In genomic region chr4:40264995-40265909, GRCh38 we compare ENCODE assay signal across 8 cellular contexts.
DNase-seq lines count a peak whose midpoint lies in the region; ATAC-seq lines count a peak whose summit lies in the region.

No MANE protein-coding gene starts in this region.

- no peak overlapping the region for H3K4me3 ChIP-seq in neuronal stem cell (ENCODE audit: low read length in 2 of 2)

- no peak overlapping the region for H3K23ac ChIP-seq in neuronal stem cell (ENCODE audit: low read depth, low read length, poor library complexity)

- H3K36me3 ChIP-seq in neuronal stem cell (replicated peaks in 1 of 2; ENCODE audit: control insufficient read depth in 2 of 2, insufficient read depth in 2 of 2, low read length in 2 of 2), result no peaks in the 10 kb centered on the region

- H3K4me1 Mint-ChIP-seq in activated CD4-positive, alpha-beta T cell treated with anti-CD3 and anti-CD28 coated beads, Interleukin-2, amount 10 ng/mL, durations not matched to agents 7 days and 5 days, result peaks cover 47% of the 10 kb centered on the region
- peaks cover 39% of the 10 kb centered on the region for H3K4me1 Mint-ChIP-seq in activated naive CD8-positive, alpha-beta T cell treated with anti-CD3 and anti-CD28 coated beads, Interleukin-2, amount 10 ng/mL, durations not matched to agents 7 days and 5 days

- POLR2A ChIA-PET in activated CD4-positive, alpha-beta T cell treated with anti-CD3 and anti-CD28 coated beads, Interleukin-2, amount 10 ng/mL, durations not matched to agents 7 days and 5 days (lab: Charles Lee), result interaction anchor here (0.5 kb wide), 1 partner anchor 49 kb away, joined by 3 read pairs; no protein-coding TSS in a partner anchor
- POLR2A ChIA-PET in activated naive CD8-positive, alpha-beta T cell treated with anti-CD3 and anti-CD28 coated beads, Interleukin-2, amount 10 ng/mL, durations not matched to agents 7 days and 5 days (lab: Charles Lee), result interaction anchor here (0.6 to 2.1 kb wide), 9 partner anchors 9 to 168 kb away, joined by 3 to 8 read pairs (median 5); no protein-coding TSS in a partner anchor

- H2BK12ac ChIP-seq in neuronal stem cell (ENCODE audit: low read length), result no peak overlapping the region

- H3K9me3 Mint-ChIP-seq in activated CD4-positive, alpha-beta T cell treated with anti-CD3 and anti-CD28 coated beads, Interleukin-2, amount 10 ng/mL, durations not matched to agents 7 days and 5 days, result peaks cover 3% of the 10 kb centered on the region
- H3K9me3 Mint-ChIP-seq in activated naive CD8-positive, alpha-beta T cell treated with anti-CD3 and anti-CD28 coated beads, Interleukin-2, amount 10 ng/mL, durations not matched to agents 7 days and 5 days, result peaks cover 2% of the 10 kb centered on the region

- H3K18ac ChIP-seq in neuronal stem cell (ENCODE audit: low read length), result peak overlapping the region; percentile 86

- no peak overlapping the region for H3K9ac ChIP-seq in neuronal stem cell (ENCODE audit: low read depth, low read length, poor library complexity)

- H3K4ac ChIP-seq in neuronal stem cell (ENCODE audit: low read length), result no peak overlapping the region

- H3K14ac ChIP-seq in neuronal stem cell (ENCODE audit: low read length), result peak overlapping the region; percentile 49

- H3K4me1 ChIP-seq in neuronal stem cell (ENCODE audit: control insufficient read depth in 2 of 2, insufficient read depth in 1 of 2, low read depth in 1 of 2, low read length in 2 of 2), result peaks cover 16% of the 10 kb centered on the region in 2 donors

- H3K27ac Mint-ChIP-seq in activated CD4-positive, alpha-beta T cell treated with anti-CD3 and anti-CD28 coated beads, Interleukin-2, amount 10 ng/mL, durations not matched to agents 7 days and 5 days, result peak overlapping the region; percentile 90
- H3K27ac Mint-ChIP-seq in activated naive CD8-positive, alpha-beta T cell treated with anti-CD3 and anti-CD28 coated beads, Interleukin-2, amount 10 ng/mL, durations not matched to agents 7 days and 5 days, result peak overlapping the region; percentile 96

- peak overlapping the region; percentile 69 for H2BK15ac ChIP-seq in neuronal stem cell (ENCODE audit: low read length)

- no peak overlapping the region for H4K8ac ChIP-seq in neuronal stem cell (ENCODE audit: low read depth, low read length)

- no peaks in the 10 kb centered on the region for H3K9me3 ChIP-seq in neuronal stem cell (replicated peaks in 1 of 2; ENCODE audit: control insufficient read depth in 2 of 2, insufficient read depth in 1 of 2, low read depth in 1 of 2, low read length in 2 of 2)

- peaks cover 4% of the 10 kb centered on the region for H3K36me3 Mint-ChIP-seq in activated CD4-positive, alpha-beta T cell treated with anti-CD3 and anti-CD28 coated beads, Interleukin-2, amount 10 ng/mL, durations not matched to agents 7 days and 5 days (ENCODE audit: low read depth)
- H3K36me3 Mint-ChIP-seq in activated naive CD8-positive, alpha-beta T cell treated with anti-CD3 and anti-CD28 coated beads, Interleukin-2, amount 10 ng/mL, durations not matched to agents 7 days and 5 days, result no peaks in the 10 kb centered on the region

- ATAC-seq in activated naive CD8-positive, alpha-beta T cell treated with anti-CD3 and anti-CD28 coated beads, Interleukin-2, amount 10 ng/mL, durations not matched to agents 7 days and 5 days (ENCODE audit: low read depth), result peak; percentile 87
- no peak for ATAC-seq in GM18502 (IDR thresholded peaks at IDR 0.05; ENCODE audit: poor library complexity, unreplicated experiment)

- no peaks in the 10 kb centered on the region for H3K27me3 Mint-ChIP-seq in activated CD4-positive, alpha-beta T cell treated with anti-CD3 and anti-CD28 coated beads, Interleukin-2, amount 10 ng/mL, durations not matched to agents 7 days and 5 days
- H3K27me3 Mint-ChIP-seq in activated naive CD8-positive, alpha-beta T cell treated with anti-CD3 and anti-CD28 coated beads, Interleukin-2, amount 10 ng/mL, durations not matched to agents 7 days and 5 days, result no peaks in the 10 kb centered on the region

- CTCF ChIA-PET in activated CD4-positive, alpha-beta T cell treated with anti-CD3 and anti-CD28 coated beads, Interleukin-2, amount 10 ng/mL, durations not matched to agents 7 days and 5 days (lab: Charles Lee), result interaction anchor here (1.3 to 1.8 kb wide), 2 partner anchors 42 to 56 kb away, joined by 3 to 5 read pairs; no protein-coding TSS in a partner anchor

- H2BK5ac ChIP-seq in neuronal stem cell (ENCODE audit: low read length), result no peak overlapping the region

- DNase-seq in activated CD4-positive, alpha-beta T cell treated with anti-CD3 and anti-CD28 coated beads, Interleukin-2, amount 10 ng/mL, durations not matched to agents 7 days and 5 days, result peak; percentile 51
- no peak for DNase-seq in activated CD4-positive, alpha-beta T cell treated with anti-CD3 and anti-CD28 coated beads for 4 hours
- DNase-seq in NCI-H146 (lab: John Stamatoyannopoulos, UW), result peak; percentile 74
- peak; percentile 68 for DNase-seq in activated naive CD8-positive, alpha-beta T cell treated with anti-CD3 and anti-CD28 coated beads, Interleukin-2, amount 10 ng/mL, durations not matched to agents 7 days and 5 days
- no peak for DNase-seq in neuronal stem cell (ENCODE audit: low spot score)
- DNase-seq in kidney glomerular epithelial cell (lab: John Stamatoyannopoulos, UW), result no peak
- no peak for DNase-seq in NCI-H526 treated with DMSO at 0.1 percent for 48 hours (lab: John Stamatoyannopoulos, UW)

- H2AK5ac ChIP-seq in neuronal stem cell (ENCODE audit: low read depth, low read length), result peak overlapping the region; percentile 41

- peak overlapping the region; percentile 80 for H2AFZ ChIP-seq in neuronal stem cell (ENCODE audit: low read length)

- peak overlapping the region; percentile 66 for H3K27ac ChIP-seq in neuronal stem cell (replicated peaks; ENCODE audit: low read length)

- H3K4me3 Mint-ChIP-seq in activated CD4-positive, alpha-beta T cell treated with anti-CD3 and anti-CD28 coated beads, Interleukin-2, amount 10 ng/mL, durations not matched to agents 7 days and 5 days, result peak overlapping the region; percentile 48
- H3K4me3 Mint-ChIP-seq in activated naive CD8-positive, alpha-beta T cell treated with anti-CD3 and anti-CD28 coated beads, Interleukin-2, amount 10 ng/mL, durations not matched to agents 7 days and 5 days, result peak overlapping the region; percentile 85

- H4K91ac ChIP-seq in neuronal stem cell (ENCODE audit: low read depth, low read length, poor library complexity), result peak overlapping the region; percentile 75

- H3K4me2 ChIP-seq in neuronal stem cell (ENCODE audit: insufficient read depth, low read length, poor library complexity, severe bottlenecking), result no peak overlapping the region

- H3K27me3 ChIP-seq in neuronal stem cell (ENCODE audit: control insufficient read depth in 3 of 3, insufficient read depth in 3 of 3, low read depth in 1 of 3, low read length in 3 of 3), result no peaks in the 10 kb centered on the region

- peak overlapping the region; percentile 16 for H2BK120ac ChIP-seq in neuronal stem cell (ENCODE audit: low read depth, low read length)

- no CpG with 5 or more reads among the region's 15 CpGs for WGBS in neuronal stem cell (ENCODE audit: extremely low coverage in 2 of 2, insufficient read length in 2 of 2, insufficient replicate concordance in 1 of 2), 2 donors

- no peaks in the 10 kb centered on the region for H3K79me1 ChIP-seq in neuronal stem cell (ENCODE audit: low read depth, low read length)

Comparison
In these comparisons a context has a peak if more than half of its experiments do, and no peak if none do; other contexts are left out.
1. DNase-seq: peak in activated CD4-positive, alpha-beta T cell treated with anti-CD3 and anti-CD28 coated beads, Interleukin-2, amount 10 ng/mL, durations not matched to agents 7 days and 5 days (single experiment), NCI-H146 (single experiment) and activated naive CD8-positive, alpha-beta T cell treated with anti-CD3 and anti-CD28 coated beads, Interleukin-2, amount 10 ng/mL, durations not matched to agents 7 days and 5 days (single experiment); none in activated CD4-positive, alpha-beta T cell treated with anti-CD3 and anti-CD28 coated beads for 4 hours (0 of 2), neuronal stem cell (single experiment), kidney glomerular epithelial cell (single experiment) and NCI-H526 treated with DMSO at 0.1 percent for 48 hours (single experiment).